In genomic region chr11:58771458-58771855, GRCh38 we compare ENCODE assay signal across 1 cellular context.
A peak's percentile ranks its signal among the peaks of the same experiment; 100 is the strongest.
TF ChIP-seq lines count a peak whose summit lies in the region.

No MANE protein-coding gene starts in this region.

TF ChIP-seq in K562, 482 proteins besides CTCF, POLR2A, EP300 and RAD21 (continued from another document):
- TF ChIP-seq JUN (IDR thresholded peaks at IDR 0.05; ENCODE audit: borderline replicate concordance, low read depth, low read length) (0 out of 2 replicates have a peak, but pooled peaks have one; percentile 28), JUN (CRISPR knock-in tag; IDR thresholded peaks at IDR 0.05; ENCODE audit: borderline replicate concordance) (no peak), ELF2 (CRISPR knock-in tag; IDR thresholded peaks at IDR 0.05) (0 out of 2 replicates have a peak, but pooled peaks have one; percentile 16), ZNF143 (CRISPR knock-in tag; IDR thresholded peaks at IDR 0.05) (no peak), PHB2 (IDR thresholded peaks at IDR 0.05; ENCODE audit: low read depth) (no peak), ZNF717 (CRISPR knock-in tag; IDR thresholded peaks at IDR 0.05) (no peak), CHD1 (IDR thresholded peaks at IDR 0.05; ENCODE audit: low read length) (peak; percentile 29), ZNF507 (tag; conservative IDR thresholded peaks at IDR 0.05) (no peak), MAFK (IDR thresholded peaks at IDR 0.05; ENCODE audit: low read length) (no peak), DDX20 (tag; IDR thresholded peaks at IDR 0.05; ENCODE audit: low read depth) (no peak), ATF3 (IDR thresholded peaks at IDR 0.05) (peak; percentile 57), ATF3 (CRISPR knock-in tag; conservative IDR thresholded peaks at IDR 0.05) (no peak), RCOR1 (IDR thresholded peaks at IDR 0.05; ENCODE audit: borderline replicate concordance in 1 of 2, low read depth in 2 of 2, low read length in 2 of 2) (no peak), NFE2 (IDR thresholded peaks at IDR 0.05; ENCODE audit: low read depth) (no peak)
- TF ChIP-seq, protein P1, sequence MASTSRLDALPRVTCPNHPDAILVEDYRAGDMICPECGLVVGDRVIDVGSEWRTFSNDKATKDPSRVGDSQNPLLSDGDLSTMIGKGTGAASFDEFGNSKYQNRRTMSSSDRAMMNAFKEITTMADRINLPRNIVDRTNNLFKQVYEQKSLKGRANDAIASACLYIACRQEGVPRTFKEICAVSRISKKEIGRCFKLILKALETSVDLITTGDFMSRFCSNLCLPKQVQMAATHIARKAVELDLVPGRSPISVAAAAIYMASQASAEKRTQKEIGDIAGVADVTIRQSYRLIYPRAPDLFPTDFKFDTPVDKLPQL (IDR thresholded peaks at IDR 0.05; ENCODE audit: extremely low read depth, insufficient read length), result no peak
TF ChIP-seq in K562: peak in this region for 7.
